Comparison of ENCODE assay signal across 19 cellular contexts in genomic region chr13:113083022-113083373, GRCh38. TPM values are rescaled to one million over a fixed set of nuclear protein-coding genes. Genes with fewer than 3 reads are reported as not detected.
"Had no signal": no experiment of that assay in that cellular context is flagged by ENCODE, and none has a peak within 500 bp of the region (broad histone marks: within the 10 kb centered on the region; RNA-seq: fewer than 3 reads in every experiment).

No MANE protein-coding gene starts in this region.

- ATAC-seq: activated CD8-positive, alpha-beta T cell treated with anti-CD3 and anti-CD28 coated beads for 36 hours; naive thymus-derived CD4-positive, alpha-beta T cell; SK-N-SH treated with all-trans-retinoic acid at 6 μM for 48 hours; stimulated activated memory B cell treated with anti-CD40 and anti-IgM and Interleukin-4, amounts not matched to agents 10 μg/mL and 1 μg/mL and 100 μg/mL, for 72 hours; T-cell had no signal

- H3K4me1 ChIP-seq: stomach, testis had no signal

- DNase-seq: activated CD4-positive, alpha-beta T cell treated with anti-CD3 and anti-CD28 coated beads, Interleukin-2, amount 10 ng/mL, durations not matched to agents 7 days and 5 days; activated CD4-positive, CD25-positive, alpha-beta regulatory T cell treated with anti-CD3 and anti-CD28 coated beads, Interleukin-2, amount 50 U/mL, for 72 hours; activated CD8-positive, alpha-beta T cell treated with anti-CD3 and anti-CD28 coated beads for 36 hours; activated gamma-delta T cell; cortex of kidney; naive thymus-derived CD4-positive, alpha-beta T cell; small intestine; stimulated activated CD4-positive, alpha-beta T cell treated with anti-CD3 and anti-CD28 coated beads, Interleukin-15, amount 100 ng/mL, for 24 hours; stomach; T-cell; testis; WERI-Rb-1 had no signal

- H3K9me3 ChIP-seq: stomach, testis, upper lobe of left lung had no signal

- H3K27ac ChIP-seq: stomach, testis, WERI-Rb-1 had no signal

- H3K4me3 ChIP-seq: lung, stomach, testis, upper lobe of left lung had no signal

- H3K27me3 ChIP-seq: testis, upper lobe of left lung had no signal

RNA-seq across cellular contexts. Expression of gene F7, which starts 22.6 kb away (rescaled TPM):
- total RNA-seq: activated CD4-positive, alpha-beta T cell treated with anti-CD3 and anti-CD28 coated beads, Interleukin-2, amount 10 ng/mL, durations not matched to agents 7 days and 5 days; activated T-helper 1 cell treated with anti-CD3 and anti-CD28 coated beads, Interleukin-12 subunit alpha, Interleukin-12 subunit beta, Interleukin-2, Interleukin-4 antibody, amounts not matched to agents 30 ng/mL and 10 ng/mL and 1 ng/mL, durations not matched to agents 14 hours and 24 hours and 36 hours; fibroblast of villous mesenchyme; glomerular endothelial cell; stomach had no signal
- polyA plus RNA-seq: naive thymus-derived CD4-positive, alpha-beta T cell had no signal

RNA-seq across cellular contexts. Expression of gene F10, which starts 39.6 kb away (rescaled TPM):
- total RNA-seq: activated CD4-positive, alpha-beta T cell treated with anti-CD3 and anti-CD28 coated beads, Interleukin-2, amount 10 ng/mL, durations not matched to agents 7 days and 5 days; activated CD8-positive, alpha-beta T cell treated with anti-CD3 and anti-CD28 coated beads for 36 hours; activated T-helper 1 cell treated with anti-CD3 and anti-CD28 coated beads, Interleukin-12 subunit alpha, Interleukin-12 subunit beta, Interleukin-2, Interleukin-4 antibody, amounts not matched to agents 30 ng/mL and 10 ng/mL and 1 ng/mL, durations not matched to agents 14 hours and 24 hours and 36 hours; glomerular endothelial cell; naive thymus-derived CD4-positive, alpha-beta T cell; T-cell had no signal
- polyA plus RNA-seq: naive thymus-derived CD4-positive, alpha-beta T cell had no signal
